12 cellular contexts compared by ENCODE assay signal in the genomic region with DNA sequence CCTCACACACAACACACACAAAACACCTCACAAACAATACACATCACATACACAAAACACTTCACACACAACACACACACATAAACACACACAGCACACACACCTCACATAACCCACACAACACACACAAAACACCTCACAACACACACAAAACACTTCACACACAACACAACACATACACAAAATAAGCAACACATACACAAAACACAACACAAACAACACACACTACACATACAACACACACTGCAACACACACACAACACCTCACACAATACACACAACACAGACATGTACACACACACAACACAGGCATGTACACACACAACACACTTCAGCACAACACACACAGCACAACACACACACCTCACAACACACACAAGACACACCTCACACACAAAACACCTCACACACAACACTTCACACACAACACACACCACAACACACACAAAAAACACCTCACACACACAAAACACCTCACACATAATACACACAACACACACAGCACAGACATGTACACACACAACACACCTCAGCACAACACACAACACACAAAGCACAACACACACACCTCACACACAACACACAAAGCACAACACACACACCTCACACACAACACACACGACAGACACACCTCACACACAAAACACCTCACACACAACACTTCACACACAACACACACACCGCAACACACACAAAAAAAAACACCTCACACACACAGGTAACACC.
A peak's percentile ranks its signal among the peaks of the same experiment; 100 is the strongest.
DNase-seq lines count a peak whose midpoint lies in the region; FAIRE-seq and TF ChIP-seq lines count a peak whose summit lies in the region.
"Had no signal": no experiment of that assay in that cellular context is flagged by ENCODE, and none has a peak within 500 bp of the region (broad histone marks: within the 10 kb centered on the region; RNA-seq: fewer than 3 reads in every experiment).

No MANE protein-coding gene starts in this region.

- DNase-seq in left ventricle myocardium inferior (no peak), cardiac septum (ENCODE audit: low spot score) (no peak), bronchial epithelial cell (ENCODE audit: low read depth) (no peak), osteoblast (ENCODE audit: insufficient read length, low spot score, missing footprints) (no peak), neural progenitor cell (ENCODE audit: low spot score) (no peak), putamen (ENCODE audit: low spot score) (no peak), osteocyte (ENCODE audit: extremely low spot score, unreplicated experiment) (no peak)
- no peak for DNase-seq in activated CD4-positive, CD25-positive, alpha-beta regulatory T cell (lab: John Stamatoyannopoulos, UW)
- DNase-seq: NCI-H1436, NCI-H524 had no signal

- H3K4me2 ChIP-seq in osteoblast (ENCODE audit: insufficient read depth, low read length) (peak overlapping the region; percentile 39), neural progenitor cell (no peak overlapping the region)

- peaks cover 51% of the 10 kb centered on the region for H4K20me1 ChIP-seq in osteoblast (ENCODE audit: insufficient read depth, low read length)
- peaks cover 52% of the 10 kb centered on the region for H4K20me1 ChIP-seq in neural progenitor cell (ENCODE audit: low read depth)

- FAIRE-seq in bronchial epithelial cell (lab: Jason Lieb, UNC), result peak; percentile 96
- FAIRE-seq: colon had no signal

- H3K9me3 ChIP-seq in left ventricle myocardium inferior (replicated peaks), result no peaks in the 10 kb centered on the region
- H3K9me3 ChIP-seq in osteoblast (ENCODE audit: low read depth, low read length), result no peaks in the 10 kb centered on the region
- H3K9me3 ChIP-seq in neural progenitor cell (ENCODE audit: low read depth), result no peaks in the 10 kb centered on the region

- H3K4me3 Mint-ChIP-seq in neural progenitor cell, result no peak overlapping the region
- H3K4me3 Mint-ChIP-seq in osteocyte (ENCODE audit: unreplicated experiment), result no peak overlapping the region

- H3F3A ChIP-seq in neural progenitor cell (ENCODE audit: low read depth), result peaks cover 33% of the 10 kb centered on the region

- H3K4me1 Mint-ChIP-seq in neural progenitor cell (peaks cover 46% of the 10 kb centered on the region), osteocyte (ENCODE audit: unreplicated experiment) (peaks cover 43% of the 10 kb centered on the region)

- peaks cover 7% of the 10 kb centered on the region for H3K27me3 Mint-ChIP-seq in neural progenitor cell (ENCODE audit: insufficient read depth, low read depth)
- no peaks in the 10 kb centered on the region for H3K27me3 Mint-ChIP-seq in osteocyte (ENCODE audit: unreplicated experiment)

- H3K4me3 ChIP-seq in left ventricle myocardium inferior (peak overlapping the region; percentile 26), bronchial epithelial cell (ENCODE audit: low read depth, low read length) (no peak overlapping the region), osteoblast (ENCODE audit: insufficient read depth, low read length) (no peak overlapping the region), neural progenitor cell (no peak overlapping the region)

- H3K9ac ChIP-seq in neural progenitor cell, result no peak overlapping the region

- H3K27ac ChIP-seq in left ventricle myocardium inferior (replicated peaks) (peak overlapping the region; percentile 94), osteoblast (ENCODE audit: low read depth, low read length) (peak overlapping the region; percentile 1), neural progenitor cell (no peak overlapping the region)

- no peak for TF ChIP-seq CTCF in left ventricle myocardium inferior (IDR thresholded peaks at IDR 0.05; ENCODE audit: borderline replicate concordance)
- TF ChIP-seq CTCF in bronchial epithelial cell (IDR thresholded peaks at IDR 0.05; ENCODE audit: insufficient read depth, low read length, severe bottlenecking), result no peak
- no peak for TF ChIP-seq CTCF in osteoblast (IDR thresholded peaks at IDR 0.05; ENCODE audit: extremely low read depth, low read depth, low read length)
- no peak for TF ChIP-seq CTCF in neural progenitor cell (IDR thresholded peaks at IDR 0.05)
- no peak for TF ChIP-seq CTCF in osteocyte (IDR thresholded peaks at IDR 0.05)

- H3K36me3 ChIP-seq in left ventricle myocardium inferior (no peaks in the 10 kb centered on the region), bronchial epithelial cell (ENCODE audit: control insufficient read depth, insufficient read depth, low read length) (no peaks in the 10 kb centered on the region), osteoblast (ENCODE audit: insufficient read depth, low read length) (peaks cover 6% of the 10 kb centered on the region), neural progenitor cell (no peaks in the 10 kb centered on the region)

- H3K36me3 Mint-ChIP-seq in neural progenitor cell, result peaks cover 4% of the 10 kb centered on the region
- no peaks in the 10 kb centered on the region for H3K36me3 Mint-ChIP-seq in osteocyte (ENCODE audit: unreplicated experiment)
- H3K36me3 Mint-ChIP-seq: activated naive CD4-positive, alpha-beta T cell treated with anti-CD3 and anti-CD28 coated beads, Interleukin-2, amount 50 U/mL, for 72 hours had no signal

- H3K9me3 Mint-ChIP-seq in neural progenitor cell (peaks cover 4% of the 10 kb centered on the region), osteocyte (ENCODE audit: unreplicated experiment) (no peaks in the 10 kb centered on the region)
- H3K9me3 Mint-ChIP-seq: activated naive CD4-positive, alpha-beta T cell treated with anti-CD3 and anti-CD28 coated beads, Interleukin-2, amount 50 U/mL, for 72 hours had no signal

- H3K27me3 ChIP-seq in left ventricle myocardium inferior (ENCODE audit: low read depth) (no peaks in the 10 kb centered on the region), bronchial epithelial cell (ENCODE audit: control insufficient read depth, insufficient read depth, low read length) (no peaks in the 10 kb centered on the region), osteoblast (ENCODE audit: insufficient read depth, low read length) (no peaks in the 10 kb centered on the region), neural progenitor cell (no peaks in the 10 kb centered on the region)

- H3K27ac Mint-ChIP-seq in neural progenitor cell, result no peak overlapping the region
- H3K27ac Mint-ChIP-seq in osteocyte (ENCODE audit: unreplicated experiment), result no peak overlapping the region
- H3K27ac Mint-ChIP-seq: activated naive CD4-positive, alpha-beta T cell treated with anti-CD3 and anti-CD28 coated beads, Interleukin-2, amount 50 U/mL, for 72 hours had no signal

- H3K79me2 ChIP-seq in osteoblast (ENCODE audit: insufficient read depth, low read length) (peaks cover 30% of the 10 kb centered on the region), neural progenitor cell (ENCODE audit: low read depth) (peaks cover 6% of the 10 kb centered on the region)

- intact Hi-C loops in left ventricle myocardium inferior (cut with micrococcal nuclease), result no loop called here
- intact Hi-C loops in cardiac septum (cut with DNase I), result loop anchor here (10.0 kb wide), 1 partner anchor 140 kb away; no protein-coding TSS in a partner anchor

- H2AFZ ChIP-seq in osteoblast (ENCODE audit: low read length) (no peak overlapping the region), neural progenitor cell (replicated peaks) (no peak overlapping the region)

- H3K4me1 ChIP-seq in left ventricle myocardium inferior (peaks cover 50% of the 10 kb centered on the region), osteoblast (ENCODE audit: insufficient read depth, low read length) (peaks cover 44% of the 10 kb centered on the region), neural progenitor cell (peaks cover 39% of the 10 kb centered on the region)
